Comparison of ENCODE assay signal across 8 cellular contexts in the genomic region with DNA sequence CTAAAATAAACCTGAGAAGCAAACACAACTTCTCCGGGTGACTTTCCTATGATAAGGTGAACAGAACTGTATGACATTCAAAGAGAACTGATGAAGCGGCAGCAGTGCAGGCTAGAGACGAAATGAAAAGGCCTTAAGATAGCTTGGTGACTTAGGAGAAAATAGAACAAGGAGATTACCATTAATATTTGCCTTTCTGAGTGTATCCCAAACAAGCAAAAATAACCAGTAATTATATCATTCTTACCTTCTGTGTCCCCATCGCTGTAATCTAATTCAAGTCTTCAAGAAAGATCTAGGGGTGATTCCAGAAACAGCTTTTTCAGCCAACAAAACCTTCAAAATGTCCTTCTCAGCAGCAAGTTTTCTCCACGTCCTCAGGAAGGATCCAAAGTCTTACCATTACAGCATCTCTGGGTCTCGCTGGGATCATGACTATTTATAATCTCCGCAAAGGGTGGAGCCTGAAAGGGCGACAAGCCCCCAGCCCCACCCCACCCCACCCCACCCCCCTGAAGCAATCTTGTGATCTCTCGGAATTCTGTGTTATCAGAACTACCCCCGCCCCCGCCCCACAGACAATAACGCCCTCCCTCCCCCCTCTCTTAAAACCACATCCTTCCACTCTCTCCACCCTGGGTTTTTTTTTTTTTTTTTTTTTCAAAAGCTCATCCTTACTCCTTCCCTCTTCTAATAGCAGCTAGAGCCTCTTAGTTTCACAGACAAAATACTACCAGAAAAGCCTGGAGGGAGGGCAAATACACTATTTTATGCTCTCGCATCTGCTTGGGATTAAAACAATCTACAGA. TPM values are rescaled to one million over a fixed set of nuclear protein-coding genes. Genes with fewer than 3 reads are reported as not detected.
DNase-seq lines count a peak whose midpoint lies in the region; ATAC-seq and TF ChIP-seq lines count a peak whose summit lies in the region.

A gene (minus strand): TSS at position 415 of the 809 bp plus-strand sequence. CDS start 153 bp downstream, at position 262.

- DNase-seq in T-helper 2 cell (peak; percentile 20 to 96 (median 73)), left ventricle myocardium superior (no peak), progenitor cell of endocrine pancreas (ENCODE audit: low spot score, unreplicated experiment) (no peak), ureter (ENCODE audit: low spot score) (peak; percentile 82), NCI-H446 treated with DMSO at 0.1 percent for 48 hours (lab: John Stamatoyannopoulos, UW) (no peak)

- H3K36me3 Mint-ChIP-seq in progenitor cell of endocrine pancreas (ENCODE audit: insufficient read depth), result no peaks in the 10 kb centered on the region

- peaks cover 28% of the 10 kb centered on the region for H3K36me3 ChIP-seq in HUES48 (ENCODE audit: control insufficient read depth, insufficient read depth, low read length)

- H3K27me3 Mint-ChIP-seq in progenitor cell of endocrine pancreas, result no peaks in the 10 kb centered on the region

- intact Hi-C loops in left ventricle myocardium superior (cut with micrococcal nuclease), result loop anchor here (10.0 kb wide), 1 partner anchor 59 kb away; no protein-coding TSS in a partner anchor

- ATAC-seq in GM18498 (IDR thresholded peaks at IDR 0.05; ENCODE audit: unreplicated experiment) (peak; percentile 37), left ventricle myocardium superior (peak; percentile 87)

- H3K4me3 ChIP-seq in HUES48 (ENCODE audit: low read depth, low read length), result peak within 1 kb of the TSS; percentile 100

- no peak within 1 kb of the TSS for H3K4me3 Mint-ChIP-seq in progenitor cell of endocrine pancreas (ENCODE audit: low read depth)

- H3K4me1 ChIP-seq in HUES48 (ENCODE audit: control insufficient read depth, insufficient read depth, low read length), result peaks cover 18% of the 10 kb centered on the region

- peak within 1 kb of the TSS; percentile 64 for H3K27ac ChIP-seq in HUES48 (ENCODE audit: low read depth, low read length)
- H3K27ac ChIP-seq in angular gyrus (ENCODE audit: low read depth, low read length), result peak within 1 kb of the TSS; percentile 81

- H3K27me3 ChIP-seq in HUES48 (ENCODE audit: control insufficient read depth, insufficient read depth, low read length), result no peaks in the 10 kb centered on the region

- no peaks in the 10 kb centered on the region for H3K9me3 Mint-ChIP-seq in progenitor cell of endocrine pancreas (ENCODE audit: low read depth)

- peak within 1 kb of the TSS; percentile 90 for H3K9ac ChIP-seq in HUES48 (ENCODE audit: low read depth, low read length)

- H3K4me1 Mint-ChIP-seq in progenitor cell of endocrine pancreas (ENCODE audit: low read depth), result peaks cover 6% of the 10 kb centered on the region

- no peaks in the 10 kb centered on the region for H3K9me3 ChIP-seq in HUES48 (ENCODE audit: control insufficient read depth, insufficient read depth, low read length)

- H3K27ac Mint-ChIP-seq in progenitor cell of endocrine pancreas, result no peak within 1 kb of the TSS

- no peak for TF ChIP-seq CTCF in progenitor cell of endocrine pancreas (IDR thresholded peaks at IDR 0.05; ENCODE audit: unreplicated experiment)

RNA-seq across cellular contexts. Expression of the gene that starts here (rescaled TPM):
- total RNA-seq in left ventricle myocardium superior, result 12.3 TPM
- 21.7 and 34.8 TPM in 2 replicates for total RNA-seq in progenitor cell of endocrine pancreas
- total RNA-seq in ureter, result 61.9 TPM

Comparison
In these comparisons a context has a peak if more than half of its experiments do, and no peak if none do; other contexts are left out.
1. DNase-seq: peak in T-helper 2 cell (5 of 5) and ureter (single experiment); none in left ventricle myocardium superior (single experiment), progenitor cell of endocrine pancreas (single experiment) and NCI-H446 treated with DMSO at 0.1 percent for 48 hours (single experiment).